Comparison of ENCODE assay signal across 40 cellular contexts in the genomic region with DNA sequence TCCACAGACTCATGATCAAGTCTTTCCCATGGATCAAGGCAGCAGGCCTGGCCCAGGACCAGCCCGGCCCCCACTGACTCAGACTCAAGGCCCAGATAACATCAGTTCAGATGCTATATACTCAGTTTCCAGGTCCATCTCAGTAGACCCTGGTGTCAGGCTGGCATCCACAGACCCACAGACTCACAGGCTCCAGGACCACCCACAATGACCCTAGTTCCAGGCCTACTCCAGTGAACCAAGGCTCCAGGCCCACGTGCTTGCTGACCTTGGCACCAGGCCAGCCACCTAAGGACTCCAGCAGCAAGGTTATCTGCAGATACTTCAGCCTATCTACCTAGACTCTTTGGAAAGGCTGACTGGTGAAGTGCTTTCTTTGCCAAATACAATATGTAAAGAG. TPM values are rescaled to one million over a fixed set of nuclear protein-coding genes. Genes with fewer than 3 reads are reported as not detected.
"Had no signal": no experiment of that assay in that cellular context is flagged by ENCODE, and none has a peak within 500 bp of the region (broad histone marks: within the 10 kb centered on the region; RNA-seq: fewer than 3 reads in every experiment).

No MANE protein-coding gene starts in this region.

- FAIRE-seq: astrocyte, TTC549 had no signal

- H3K27me3 ChIP-seq: body of pancreas, brain microvascular endothelial cell, breast epithelium had no signal

- H3K27ac ChIP-seq: body of pancreas, brain microvascular endothelial cell, breast epithelium, VCaP had no signal

- H3K4me3 Mint-ChIP-seq: activated CD4-positive, alpha-beta memory T cell treated with anti-CD3 and anti-CD28 coated beads, Interleukin-2, amount 10 ng/mL, durations not matched to agents 7 days and 5 days; activated CD4-positive, alpha-beta T cell treated with anti-CD3 and anti-CD28 coated beads for 36 hours; activated CD4-positive, alpha-beta T cell treated with anti-CD3 and anti-CD28 coated beads, Interleukin-2, amount 10 ng/mL, durations not matched to agents 7 days and 5 days; activated CD8-positive, alpha-beta memory T cell treated with anti-CD3 and anti-CD28 coated beads, Interleukin-2, amount 10 ng/mL, durations not matched to agents 7 days and 5 days; activated CD8-positive, alpha-beta T cell treated with anti-CD3 and anti-CD28 coated beads, Interleukin-2, amount 10 ng/mL, durations not matched to agents 7 days and 5 days; activated naive CD4-positive, alpha-beta T cell treated with anti-CD3 and anti-CD28 coated beads, Interleukin-2, amount 10 ng/mL, durations not matched to agents 7 days and 5 days; activated naive CD4-positive, alpha-beta T cell treated with anti-CD3 and anti-CD28 coated beads, Interleukin-2, amount 50 U/mL, for 24 hours; activated naive CD8-positive, alpha-beta T cell; activated naive CD8-positive, alpha-beta T cell treated with anti-CD3 and anti-CD28 coated beads, Interleukin-2, amount 10 ng/mL, durations not matched to agents 7 days and 5 days; activated naive CD8-positive, alpha-beta T cell treated with anti-CD3 and anti-CD28 coated beads, Interleukin-2, amount 50 U/mL, for 24 hours; activated T-cell treated with anti-CD3 and anti-CD28 coated beads, Interleukin-2, amount 50 U/mL, for 24 hours; T-helper 1 cell treated with Interleukin-12 subunit alpha and Interleukin-12 subunit beta and Interleukin-4 antibody, amounts not matched to agents 30 μg/mL and 1 μg/mL, for 36 hours; T-helper 2 cell treated with Interferon-gamma antibody and Interleukin-4, amounts not matched to agents 5 μg/mL and 100 μg/mL, for 36 hours; WTC11 had no signal

- H3K4me1 ChIP-seq: body of pancreas, breast epithelium had no signal

- DNase-seq: activated CD4-positive, alpha-beta memory T cell treated with anti-CD3 and anti-CD28 coated beads, Interleukin-2, amount 10 ng/mL, durations not matched to agents 7 days and 5 days; activated CD4-positive, alpha-beta T cell treated with anti-CD3 and anti-CD28 coated beads for 1 hour; activated CD4-positive, alpha-beta T cell treated with anti-CD3 and anti-CD28 coated beads for 36 hours; activated CD4-positive, alpha-beta T cell treated with anti-CD3 and anti-CD28 coated beads for 48 hours; activated CD4-positive, alpha-beta T cell treated with anti-CD3 and anti-CD28 coated beads, Interleukin-2, amount 10 ng/mL, durations not matched to agents 7 days and 5 days; activated CD4-positive, alpha-beta T cell treated with anti-CD3 and anti-CD28 coated beads, Interleukin-2, amount 50 U/mL, for 48 hours; activated CD4-positive, CD25-positive, alpha-beta regulatory T cell; activated CD8-positive, alpha-beta memory T cell treated with anti-CD3 and anti-CD28 coated beads for 24 hours; activated CD8-positive, alpha-beta memory T cell treated with anti-CD3 and anti-CD28 coated beads, Interleukin-2, amount 10 ng/mL, durations not matched to agents 7 days and 5 days; activated CD8-positive, alpha-beta memory T cell treated with anti-CD3 and anti-CD28 coated beads, Interleukin-2, amount 50 U/mL, for 48 hours; activated CD8-positive, alpha-beta T cell treated with anti-CD3 and anti-CD28 coated beads, Interleukin-2, amount 10 ng/mL, durations not matched to agents 7 days and 5 days; activated effector memory CD4-positive, alpha-beta T cell treated with Interleukin-2 at 50 U/mL for 16 hours; activated gamma-delta T cell; activated naive CD4-positive, alpha-beta T cell treated with anti-CD3 and anti-CD28 coated beads, Interleukin-2, amount 10 ng/mL, durations not matched to agents 7 days and 5 days; activated naive CD4-positive, alpha-beta T cell treated with Interleukin-2 at 50 U/mL for 16 hours; activated naive CD8-positive, alpha-beta T cell treated with anti-CD3 and anti-CD28 coated beads, Interleukin-2, amount 10 ng/mL, durations not matched to agents 7 days and 5 days; activated naive CD8-positive, alpha-beta T cell treated with anti-CD3 and anti-CD28 coated beads, Interleukin-2, amount 50 U/mL, for 24 hours; activated T-cell treated with anti-CD3 and anti-CD28 coated beads, Interleukin-2, amount 50 U/mL, for 24 hours; activated T-cell treated with anti-CD3 and anti-CD28 coated beads, Interleukin-2, amount 50 U/mL, for 48 hours; amygdala; anterior cingulate cortex; brain microvascular endothelial cell; central memory CD4-positive, alpha-beta T cell; T-helper 1 cell; T-helper 2 cell; T-helper 9 cell had no signal

- H3K4me1 Mint-ChIP-seq: activated CD4-positive, alpha-beta memory T cell treated with anti-CD3 and anti-CD28 coated beads, Interleukin-2, amount 10 ng/mL, durations not matched to agents 7 days and 5 days; activated CD4-positive, alpha-beta T cell treated with anti-CD3 and anti-CD28 coated beads for 36 hours; activated CD4-positive, alpha-beta T cell treated with anti-CD3 and anti-CD28 coated beads, Interleukin-2, amount 10 ng/mL, durations not matched to agents 7 days and 5 days; activated CD8-positive, alpha-beta memory T cell treated with anti-CD3 and anti-CD28 coated beads, Interleukin-2, amount 10 ng/mL, durations not matched to agents 7 days and 5 days; activated naive CD4-positive, alpha-beta T cell treated with anti-CD3 and anti-CD28 coated beads, Interleukin-2, amount 10 ng/mL, durations not matched to agents 7 days and 5 days; activated naive CD4-positive, alpha-beta T cell treated with anti-CD3 and anti-CD28 coated beads, Interleukin-2, amount 50 U/mL, for 24 hours; activated naive CD8-positive, alpha-beta T cell treated with anti-CD3 and anti-CD28 coated beads, Interleukin-2, amount 10 ng/mL, durations not matched to agents 7 days and 5 days; activated naive CD8-positive, alpha-beta T cell treated with anti-CD3 and anti-CD28 coated beads, Interleukin-2, amount 50 U/mL, for 24 hours; WTC11 had no signal

- H3K27me3 Mint-ChIP-seq: activated CD4-positive, alpha-beta memory T cell treated with anti-CD3 and anti-CD28 coated beads, Interleukin-2, amount 10 ng/mL, durations not matched to agents 7 days and 5 days; activated CD4-positive, alpha-beta T cell treated with anti-CD3 and anti-CD28 coated beads for 36 hours; activated CD4-positive, alpha-beta T cell treated with anti-CD3 and anti-CD28 coated beads, Interleukin-2, amount 10 ng/mL, durations not matched to agents 7 days and 5 days; activated CD8-positive, alpha-beta memory T cell treated with anti-CD3 and anti-CD28 coated beads, Interleukin-2, amount 10 ng/mL, durations not matched to agents 7 days and 5 days; activated naive CD4-positive, alpha-beta T cell treated with anti-CD3 and anti-CD28 coated beads, Interleukin-2, amount 10 ng/mL, durations not matched to agents 7 days and 5 days; activated naive CD4-positive, alpha-beta T cell treated with anti-CD3 and anti-CD28 coated beads, Interleukin-2, amount 50 U/mL, for 24 hours; activated naive CD8-positive, alpha-beta T cell; activated naive CD8-positive, alpha-beta T cell treated with anti-CD3 and anti-CD28 coated beads, Interleukin-2, amount 10 ng/mL, durations not matched to agents 7 days and 5 days; activated naive CD8-positive, alpha-beta T cell treated with anti-CD3 and anti-CD28 coated beads, Interleukin-2, amount 50 U/mL, for 24 hours; activated T-cell treated with anti-CD3 and anti-CD28 coated beads, Interleukin-2, amount 50 U/mL, for 24 hours had no signal

- H3K36me3 ChIP-seq: brain microvascular endothelial cell, breast epithelium had no signal

- H3K27ac Mint-ChIP-seq: activated CD4-positive, alpha-beta memory T cell treated with anti-CD3 and anti-CD28 coated beads, Interleukin-2, amount 10 ng/mL, durations not matched to agents 7 days and 5 days; activated CD4-positive, alpha-beta T cell treated with anti-CD3 and anti-CD28 coated beads for 36 hours; activated CD4-positive, alpha-beta T cell treated with anti-CD3 and anti-CD28 coated beads, Interleukin-2, amount 10 ng/mL, durations not matched to agents 7 days and 5 days; activated CD8-positive, alpha-beta memory T cell treated with anti-CD3 and anti-CD28 coated beads, Interleukin-2, amount 10 ng/mL, durations not matched to agents 7 days and 5 days; activated CD8-positive, alpha-beta T cell treated with anti-CD3 and anti-CD28 coated beads, Interleukin-2, amount 10 ng/mL, durations not matched to agents 7 days and 5 days; activated naive CD4-positive, alpha-beta T cell treated with anti-CD3 and anti-CD28 coated beads, Interleukin-2, amount 10 ng/mL, durations not matched to agents 7 days and 5 days; activated naive CD4-positive, alpha-beta T cell treated with anti-CD3 and anti-CD28 coated beads, Interleukin-2, amount 50 U/mL, for 24 hours; activated naive CD8-positive, alpha-beta T cell; activated naive CD8-positive, alpha-beta T cell treated with anti-CD3 and anti-CD28 coated beads, Interleukin-2, amount 10 ng/mL, durations not matched to agents 7 days and 5 days; activated naive CD8-positive, alpha-beta T cell treated with anti-CD3 and anti-CD28 coated beads, Interleukin-2, amount 50 U/mL, for 24 hours; activated T-cell treated with anti-CD3 and anti-CD28 coated beads, Interleukin-2, amount 50 U/mL, for 24 hours; activated T-helper 2 cell treated with anti-CD3 and anti-CD28 coated beads, Interferon-gamma antibody, Interleukin-2, Interleukin-4, amounts not matched to agents 10 μg/mL and 5 μg/mL and 100 μg/mL, durations not matched to agents 14 hours and 24 hours and 36 hours; T-helper 1 cell treated with Interleukin-12 subunit alpha and Interleukin-12 subunit beta and Interleukin-4 antibody, amounts not matched to agents 30 μg/mL and 1 μg/mL, for 36 hours; T-helper 2 cell treated with Interferon-gamma antibody and Interleukin-4, amounts not matched to agents 5 μg/mL and 100 μg/mL, for 36 hours; WTC11 had no signal

- ATAC-seq: activated CD4-positive, alpha-beta T cell treated with anti-CD3 and anti-CD28 coated beads for 36 hours; activated CD4-positive, CD25-positive, alpha-beta regulatory T cell treated with anti-CD3 and anti-CD28 coated beads, Interleukin-2, amount 50 U/mL, for 24 hours; activated CD8-positive, alpha-beta memory T cell treated with anti-CD3 and anti-CD28 coated beads, Interleukin-2, amount 10 ng/mL, durations not matched to agents 7 days and 5 days; activated CD8-positive, alpha-beta T cell treated with anti-CD3 and anti-CD28 coated beads, Interleukin-2, amount 10 ng/mL, durations not matched to agents 7 days and 5 days; activated naive CD8-positive, alpha-beta T cell treated with anti-CD3 and anti-CD28 coated beads, Interleukin-2, amount 50 U/mL, for 24 hours; body of pancreas; WTC11 had no signal

- H3K36me3 Mint-ChIP-seq: activated CD8-positive, alpha-beta memory T cell treated with anti-CD3 and anti-CD28 coated beads, Interleukin-2, amount 10 ng/mL, durations not matched to agents 7 days and 5 days; activated naive CD4-positive, alpha-beta T cell treated with anti-CD3 and anti-CD28 coated beads, Interleukin-2, amount 10 ng/mL, durations not matched to agents 7 days and 5 days; activated naive CD4-positive, alpha-beta T cell treated with anti-CD3 and anti-CD28 coated beads, Interleukin-2, amount 50 U/mL, for 24 hours; activated naive CD8-positive, alpha-beta T cell; activated naive CD8-positive, alpha-beta T cell treated with anti-CD3 and anti-CD28 coated beads, Interleukin-2, amount 10 ng/mL, durations not matched to agents 7 days and 5 days had no signal

- H3K4me3 ChIP-seq: body of pancreas, breast epithelium had no signal

- H3K9me3 ChIP-seq: body of pancreas had no signal

RNA-seq across cellular contexts. Expression of gene KCNH7, which starts 51.0 kb away (rescaled TPM):
- total RNA-seq: activated CD4-positive, alpha-beta memory T cell treated with anti-CD3 and anti-CD28 coated beads, Interleukin-2, amount 10 ng/mL, durations not matched to agents 7 days and 5 days; activated CD4-positive, alpha-beta T cell treated with anti-CD3 and anti-CD28 coated beads for 36 hours; activated CD4-positive, alpha-beta T cell treated with anti-CD3 and anti-CD28 coated beads, Interleukin-2, amount 10 ng/mL, durations not matched to agents 7 days and 5 days; activated CD8-positive, alpha-beta memory T cell treated with anti-CD3 and anti-CD28 coated beads, Interleukin-2, amount 10 ng/mL, durations not matched to agents 7 days and 5 days; activated CD8-positive, alpha-beta T cell treated with anti-CD3 and anti-CD28 coated beads, Interleukin-2, amount 10 ng/mL, durations not matched to agents 7 days and 5 days; activated naive CD8-positive, alpha-beta T cell treated with anti-CD3 and anti-CD28 coated beads, Interleukin-2, amount 10 ng/mL, durations not matched to agents 7 days and 5 days; activated T-helper 2 cell treated with anti-CD3 and anti-CD28 coated beads, Interferon-gamma antibody, Interleukin-2, Interleukin-4, amounts not matched to agents 10 μg/mL and 5 μg/mL and 100 μg/mL, durations not matched to agents 14 hours and 24 hours and 36 hours; body of pancreas; breast epithelium; cardiac septum had no signal
- polyA plus RNA-seq: adipose tissue had no signal
